ENCODE assay signal across 27 cellular contexts in the genomic region with DNA sequence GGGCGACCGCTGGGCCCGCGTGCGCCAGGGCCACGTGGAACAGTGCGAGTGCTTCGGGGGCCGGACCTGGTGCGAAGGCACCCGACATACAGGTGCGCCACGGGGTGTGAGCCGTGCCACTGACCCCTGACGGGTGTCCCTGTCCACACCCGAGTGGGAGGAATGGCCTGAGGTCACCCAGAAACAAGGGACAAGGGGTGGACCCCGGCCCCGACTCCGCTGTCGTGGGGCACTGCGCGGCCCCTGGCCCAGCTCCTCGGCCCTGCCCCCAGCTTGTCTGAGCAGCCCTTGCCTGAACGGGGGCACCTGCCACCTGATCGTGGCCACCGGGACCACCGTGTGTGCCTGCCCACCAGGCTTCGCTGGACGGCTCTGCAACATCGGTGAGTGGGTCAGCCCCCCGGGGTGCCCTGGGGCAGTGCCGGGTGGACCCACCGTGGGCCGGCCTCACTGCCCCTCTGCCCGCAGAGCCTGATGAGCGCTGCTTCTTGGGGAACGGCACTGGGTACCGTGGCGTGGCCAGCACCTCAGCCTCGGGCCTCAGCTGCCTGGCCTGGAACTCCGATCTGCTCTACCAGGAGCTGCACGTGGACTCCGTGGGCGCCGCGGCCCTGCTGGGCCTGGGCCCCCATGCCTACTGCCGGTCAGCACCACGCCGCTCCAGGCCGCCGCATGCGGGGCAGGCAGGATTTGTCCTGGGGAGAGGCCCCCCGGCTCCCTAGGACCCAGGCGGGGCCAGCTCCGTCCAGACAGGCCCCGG. TPM values are rescaled to one million over a fixed set of nuclear protein-coding genes. Genes with fewer than 3 reads are reported as not detected.
"Had no signal": no experiment of that assay in that cellular context is flagged by ENCODE, and none has a peak within 500 bp of the region (broad histone marks: within the 10 kb centered on the region; RNA-seq: fewer than 3 reads in every experiment).

No MANE protein-coding gene starts in this region.

- H3K4me1 ChIP-seq: colonic mucosa, testis had no signal

- ATAC-seq: gastroesophageal sphincter, left lobe of liver had no signal

- H3K4me3 Mint-ChIP-seq: memory B cell; mesothelial cell of epicardium; naive B cell; stimulated activated naive B cell treated with anti-CD40 and anti-IgM and Interleukin-4, amounts not matched to agents 10 μg/mL and 1 μg/mL and 100 μg/mL, for 72 hours; stimulated activated naive CD8-positive, alpha-beta T cell treated with anti-CD3 and anti-CD28 coated beads, Interleukin-15, amount 100 ng/mL, for 72 hours had no signal

- H3K27me3 Mint-ChIP-seq: stimulated activated naive CD8-positive, alpha-beta T cell treated with anti-CD3 and anti-CD28 coated beads, Interleukin-15, amount 100 ng/mL, for 72 hours had no signal

- H3K36me3 ChIP-seq: colonic mucosa, esophagus squamous epithelium, gastroesophageal sphincter, lower lobe of right lung, ovary, spleen, tibial nerve, upper lobe of right lung, vagina had no signal

- DNase-seq: colonic mucosa; dermis blood vessel endothelial cell; esophagus squamous epithelium; foreskin fibroblast; head of caudate nucleus; kidney glomerular epithelial cell; lower lobe of right lung; naive B cell; spleen; stimulated activated CD4-positive, alpha-beta T cell treated with anti-CD3 and anti-CD28 coated beads, Interleukin-15, amount 100 ng/mL, for 24 hours; stimulated activated CD4-positive, alpha-beta T cell treated with anti-CD3 and anti-CD28 coated beads, Interleukin-1b, Interleukin-23, amount 100 ng/mL, for 48 hours; stimulated activated CD4-positive, alpha-beta T cell treated with anti-CD3 and anti-CD28 coated beads, Interleukin-4, amount 100 ng/mL, for 24 hours; stimulated activated naive B cell treated with anti-CD40 and anti-IgM and Interleukin-4, amounts not matched to agents 10 μg/mL and 1 μg/mL and 100 μg/mL, for 72 hours; stimulated activated naive CD8-positive, alpha-beta T cell treated with anti-CD3 and anti-CD28 coated beads, Interleukin-15, amount 100 ng/mL, for 72 hours; testis; upper lobe of right lung had no signal

- H3K9me3 Mint-ChIP-seq: memory B cell; mesothelial cell of epicardium; naive B cell; stimulated activated naive B cell treated with anti-CD40 and anti-IgM and Interleukin-4, amounts not matched to agents 10 μg/mL and 1 μg/mL and 100 μg/mL, for 72 hours; stimulated activated naive CD8-positive, alpha-beta T cell treated with anti-CD3 and anti-CD28 coated beads, Interleukin-15, amount 100 ng/mL, for 72 hours had no signal

- H3K36me3 Mint-ChIP-seq: memory B cell; mesothelial cell of epicardium; naive B cell; stimulated activated naive B cell treated with anti-CD40 and anti-IgM and Interleukin-4, amounts not matched to agents 10 μg/mL and 1 μg/mL and 100 μg/mL, for 72 hours had no signal

- H3K4me3 ChIP-seq: colonic mucosa, esophagus squamous epithelium, gastroesophageal sphincter, hepatocyte, lower lobe of right lung, ovary, spleen, testis, tibial nerve, upper lobe of right lung, vagina had no signal

- H3K9me3 ChIP-seq: colonic mucosa, esophagus squamous epithelium, gastroesophageal sphincter, lower lobe of right lung, ovary, spleen, testis, tibial nerve, upper lobe of right lung, vagina had no signal

- H3K4me1 Mint-ChIP-seq: memory B cell; stimulated activated naive CD8-positive, alpha-beta T cell treated with anti-CD3 and anti-CD28 coated beads, Interleukin-15, amount 100 ng/mL, for 72 hours had no signal

- H3K27ac Mint-ChIP-seq: memory B cell; mesothelial cell of epicardium; naive B cell; stimulated activated naive B cell treated with anti-CD40 and anti-IgM and Interleukin-4, amounts not matched to agents 10 μg/mL and 1 μg/mL and 100 μg/mL, for 72 hours; stimulated activated naive CD8-positive, alpha-beta T cell treated with anti-CD3 and anti-CD28 coated beads, Interleukin-15, amount 100 ng/mL, for 72 hours had no signal

RNA-seq across cellular contexts. Expression of gene HGFAC, which starts 2.8 kb away (rescaled TPM):
- total RNA-seq: epithelial cell of proximal tubule, sciatic nerve, subcutaneous adipose tissue, tibial nerve, vagina had no signal

RNA-seq across cellular contexts. Expression of gene DOK7, which starts 18.6 kb away (rescaled TPM):
- total RNA-seq: sciatic nerve, subcutaneous adipose tissue had no signal
